Comparison of ENCODE assay signal across 22 cellular contexts in genomic region chr5:128446-128845, GRCh38. TPM values are rescaled to one million over a fixed set of nuclear protein-coding genes. Genes with fewer than 3 reads are reported as not detected.
"Had no signal": no experiment of that assay in that cellular context is flagged by ENCODE, and none has a peak within 500 bp of the region (broad histone marks: within the 10 kb centered on the region; RNA-seq: fewer than 3 reads in every experiment).

No MANE protein-coding gene starts in this region.

- H3K27me3 ChIP-seq: right atrium auricular region, tibial nerve had no signal

- DNase-seq: activated CD4-positive, alpha-beta T cell treated with anti-CD3 and anti-CD28 coated beads for 1 hour; activated CD8-positive, alpha-beta memory T cell treated with anti-CD3 and anti-CD28 coated beads for 24 hours; activated CD8-positive, alpha-beta memory T cell treated with anti-CD3 and anti-CD28 coated beads, Interleukin-2, amount 50 U/mL, for 4 hours; activated T-cell treated with anti-CD3 and anti-CD28 coated beads, Interleukin-2, amount 50 U/mL, for 24 hours; aorta; effector memory CD4-positive, alpha-beta T cell; gastrocnemius medialis; hippocampal formation; left ventricle myocardium superior; mammary epithelial cell; stimulated activated CD4-positive, alpha-beta T cell treated with anti-CD3 and anti-CD28 coated beads, Interleukin-1b, Interleukin-23, amount 100 ng/mL, for 48 hours; WERI-Rb-1 had no signal

- ATAC-seq: activated naive CD4-positive, alpha-beta T cell treated with anti-CD3 and anti-CD28 coated beads, Interleukin-2, amount 50 U/mL, for 72 hours; activated T-helper 17 cell treated with anti-CD3 and anti-CD28 coated beads, Interleukin-2, amount 50 U/mL, for 72 hours; gastrocnemius medialis; left ventricle myocardium superior; natural killer cell treated with Interleukin-12 subunit alpha and Interleukin-12 subunit beta and Interleukin-15 and Interleukin-18, amount 100 ng/mL, for 72 hours had no signal

- H3K27ac ChIP-seq: gastrocnemius medialis, prostate gland, right atrium auricular region, tibial nerve, WERI-Rb-1 had no signal

- H3K36me3 ChIP-seq: gastrocnemius medialis, prostate gland, right atrium auricular region, tibial nerve, WERI-Rb-1 had no signal

- H3K4me3 Mint-ChIP-seq: activated T-cell treated with anti-CD3 and anti-CD28 coated beads, Interleukin-2, amount 50 U/mL, for 24 hours; activated T-helper 17 cell treated with anti-CD3 and anti-CD28 coated beads, Interleukin-2, amount 50 U/mL, for 72 hours; central memory CD8-positive, alpha-beta T cell; mesothelial cell of epicardium; natural killer cell treated with Interleukin-12 subunit alpha and Interleukin-12 subunit beta and Interleukin-15 and Interleukin-18, amount 100 ng/mL, for 72 hours; stimulated activated naive CD8-positive, alpha-beta T cell treated with anti-CD3 and anti-CD28 coated beads, Interleukin-15, Interleukin-2, amounts not matched to agents 100 ng/mL and 50 ng/mL, for 24 hours had no signal

- H3K27ac Mint-ChIP-seq: activated naive CD4-positive, alpha-beta T cell treated with anti-CD3 and anti-CD28 coated beads, Interleukin-2, amount 50 U/mL, for 72 hours; activated T-cell treated with anti-CD3 and anti-CD28 coated beads, Interleukin-2, amount 50 U/mL, for 24 hours; activated T-helper 17 cell treated with anti-CD3 and anti-CD28 coated beads, Interleukin-2, amount 50 U/mL, for 72 hours; mesothelial cell of epicardium; natural killer cell treated with Interleukin-12 subunit alpha and Interleukin-12 subunit beta and Interleukin-15 and Interleukin-18, amount 100 ng/mL, for 72 hours; stimulated activated naive CD8-positive, alpha-beta T cell treated with anti-CD3 and anti-CD28 coated beads, Interleukin-15, Interleukin-2, amounts not matched to agents 100 ng/mL and 50 ng/mL, for 24 hours had no signal

- H3K4me3 ChIP-seq: gastrocnemius medialis, prostate gland, right atrium auricular region, tibial nerve had no signal

- H3K9me3 ChIP-seq: gastrocnemius medialis had no signal

- H3K4me1 ChIP-seq: gastrocnemius medialis, prostate gland, right atrium auricular region, tibial nerve had no signal

- H3K4me1 Mint-ChIP-seq: activated T-helper 17 cell treated with anti-CD3 and anti-CD28 coated beads, Interleukin-2, amount 50 U/mL, for 72 hours; central memory CD8-positive, alpha-beta T cell had no signal

RNA-seq across cellular contexts. Expression of gene PLEKHG4B, which starts 36.5 kb away (rescaled TPM):
- total RNA-seq: dermis microvascular lymphatic vessel endothelial cell; gastrocnemius medialis; left ventricle myocardium superior; natural killer cell treated with Interleukin-12 subunit alpha and Interleukin-12 subunit beta and Interleukin-15 and Interleukin-18, amount 100 ng/mL, for 72 hours had no signal
